In the genomic region with DNA sequence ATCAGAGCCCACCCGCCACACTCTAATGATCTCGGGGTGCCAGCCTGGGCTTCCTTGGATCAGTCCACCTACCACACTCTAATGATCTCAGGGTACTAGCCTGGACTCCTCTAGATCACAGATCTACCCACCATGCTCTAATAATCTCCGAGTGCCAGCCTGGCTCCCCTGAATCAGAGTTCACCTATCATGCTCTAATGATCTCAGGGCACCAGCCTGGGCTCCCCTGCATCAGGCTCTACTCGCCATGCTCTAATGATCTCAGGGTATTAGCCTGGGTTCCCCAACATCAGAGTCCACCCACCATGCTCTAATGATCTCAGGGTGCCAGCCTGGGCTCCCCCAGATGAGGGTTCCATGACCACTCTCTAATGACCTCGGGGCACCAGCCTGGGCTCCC, we compare ENCODE assay signal across 16 cellular contexts. TPM values are rescaled to one million over a fixed set of nuclear protein-coding genes. Genes with fewer than 3 reads are reported as not detected.
DNase-seq lines count a peak whose midpoint lies in the region; ATAC-seq and TF ChIP-seq lines count a peak whose summit lies in the region.
"Had no signal": no experiment of that assay in that cellular context is flagged by ENCODE, and none has a peak within 500 bp of the region (broad histone marks: within the 10 kb centered on the region; RNA-seq: fewer than 3 reads in every experiment).

No MANE protein-coding gene starts in this region.

- no peaks in the 10 kb centered on the region for H3K9me3 Mint-ChIP-seq in CD8-positive, alpha-beta memory T cell
- no peaks in the 10 kb centered on the region for H3K9me3 Mint-ChIP-seq in activated B cell treated with CpG ODN at 0.5 μM for 24 hours
- H3K9me3 Mint-ChIP-seq in stimulated activated memory B cell treated with anti-CD40 and anti-IgM and Interleukin-4, amounts not matched to agents 10 μg/mL and 1 μg/mL and 100 μg/mL, for 72 hours = peaks cover 6% of the 10 kb centered on the region

- no peak for DNase-seq in CD8-positive, alpha-beta memory T cell
- DNase-seq in activated B cell treated with CpG ODN at 0.5 μM for 24 hours = no peak
- peak; percentile 62 for DNase-seq in mesenteric fat pad (ENCODE audit: low spot score)
- no peak for DNase-seq in left lung
- DNase-seq in aorta = no peak
- DNase-seq: BE2C, COR-L47, DMS53, Karpas-422, NCI-H1417, NCI-H2029, NCI-H2171 treated with DMSO at 0.1 percent for 48 hours, NCI-H510A treated with DMSO at 0.1 percent for 48 hours had no signal

- peak overlapping the region in 6 of 8 donors; percentile 14 to 85 (median 78) for H3K27ac Mint-ChIP-seq in CD8-positive, alpha-beta memory T cell
- peak overlapping the region; percentile 6 for H3K27ac Mint-ChIP-seq in activated B cell treated with CpG ODN at 0.5 μM for 24 hours
- peak overlapping the region; percentile 40 for H3K27ac Mint-ChIP-seq in stimulated activated memory B cell treated with anti-CD40 and anti-IgM and Interleukin-4, amounts not matched to agents 10 μg/mL and 1 μg/mL and 100 μg/mL, for 72 hours

- 87% methylated on average over 5 of the region's 5 CpGs for WGBS in aorta, 2 donors

- intact Hi-C loops in activated B cell treated with CpG ODN at 0.5 μM for 24 hours (cut with micrococcal nuclease) (no loop called here), left lung (cut with DNase I) (no loop called here), aorta (cut with DNase I) (no loop called here)

- H3K4me1 Mint-ChIP-seq in CD8-positive, alpha-beta memory T cell = peaks cover 4 to 22% (median 9%) of the 10 kb centered on the region in 3 donors
- no peaks in the 10 kb centered on the region for H3K4me1 Mint-ChIP-seq in activated B cell treated with CpG ODN at 0.5 μM for 24 hours
- H3K4me1 Mint-ChIP-seq in stimulated activated memory B cell treated with anti-CD40 and anti-IgM and Interleukin-4, amounts not matched to agents 10 μg/mL and 1 μg/mL and 100 μg/mL, for 72 hours = peaks cover 20% of the 10 kb centered on the region

- no peaks in the 10 kb centered on the region for H3K27me3 Mint-ChIP-seq in CD8-positive, alpha-beta memory T cell
- H3K27me3 Mint-ChIP-seq in activated B cell treated with CpG ODN at 0.5 μM for 24 hours = no peaks in the 10 kb centered on the region
- no peaks in the 10 kb centered on the region for H3K27me3 Mint-ChIP-seq in stimulated activated memory B cell treated with anti-CD40 and anti-IgM and Interleukin-4, amounts not matched to agents 10 μg/mL and 1 μg/mL and 100 μg/mL, for 72 hours

- no peaks in the 10 kb centered on the region for H3K9me3 ChIP-seq in CD8-positive, alpha-beta memory T cell (ENCODE audit: low read length)
- no peaks in the 10 kb centered on the region for H3K9me3 ChIP-seq in left lung
- H3K9me3 ChIP-seq in aorta (ENCODE audit: control insufficient read depth, low read length) = no peaks in the 10 kb centered on the region
- H3K9me3 ChIP-seq: BE2C, HAP-1 had no signal

- H3K4me1 ChIP-seq in CD8-positive, alpha-beta memory T cell (ENCODE audit: insufficient read depth, low read length) = no peaks in the 10 kb centered on the region
- no peaks in the 10 kb centered on the region for H3K4me1 ChIP-seq in left lung
- H3K4me1 ChIP-seq in aorta (ENCODE audit: control insufficient read depth in 1 of 2, insufficient read depth in 2 of 2, low read length in 2 of 2) = no peaks in the 10 kb centered on the region
- H3K4me1 ChIP-seq: BE2C, HAP-1 had no signal

- H3K4me3 Mint-ChIP-seq in CD8-positive, alpha-beta memory T cell = no peak overlapping the region
- H3K4me3 Mint-ChIP-seq in activated B cell treated with CpG ODN at 0.5 μM for 24 hours = no peak overlapping the region
- no peak overlapping the region for H3K4me3 Mint-ChIP-seq in stimulated activated memory B cell treated with anti-CD40 and anti-IgM and Interleukin-4, amounts not matched to agents 10 μg/mL and 1 μg/mL and 100 μg/mL, for 72 hours

- CTCF ChIA-PET in CD8-positive, alpha-beta memory T cell (lab: Charles Lee) = no interaction called here
- CTCF ChIA-PET in activated B cell treated with CpG ODN at 0.5 μM for 24 hours (lab: Charles Lee) = no interaction called here

- H3K4me3 ChIP-seq in CD8-positive, alpha-beta memory T cell (ENCODE audit: low read length) = no peak overlapping the region
- H3K4me3 ChIP-seq in left lung (no peak overlapping the region), aorta (ENCODE audit: low read length in 2 of 2) (no peak overlapping the region)
- H3K4me3 ChIP-seq: HAP-1 had no signal

- TF ChIP-seq CTCF in activated B cell treated with CpG ODN at 0.5 μM for 24 hours (IDR thresholded peaks at IDR 0.05) = no peak
- TF ChIP-seq CTCF in left lung (IDR thresholded peaks at IDR 0.05) = no peak

- peaks cover 20 to 54% (median 23%) of the 10 kb centered on the region in 3 donors for H3K36me3 Mint-ChIP-seq in CD8-positive, alpha-beta memory T cell
- H3K36me3 Mint-ChIP-seq in activated B cell treated with CpG ODN at 0.5 μM for 24 hours (ENCODE audit: low read depth) = peaks cover 53% of the 10 kb centered on the region
- H3K36me3 Mint-ChIP-seq in stimulated activated memory B cell treated with anti-CD40 and anti-IgM and Interleukin-4, amounts not matched to agents 10 μg/mL and 1 μg/mL and 100 μg/mL, for 72 hours = peaks cover 67% of the 10 kb centered on the region

- no peak for ATAC-seq in activated B cell treated with CpG ODN at 0.5 μM for 24 hours (ENCODE audit: low read depth)
- ATAC-seq in stimulated activated memory B cell treated with anti-CD40 and anti-IgM and Interleukin-4, amounts not matched to agents 10 μg/mL and 1 μg/mL and 100 μg/mL, for 72 hours = no peak
- ATAC-seq in left lung = no peak
- ATAC-seq in aorta (ENCODE audit: low FRiP score) = no peak
- no peak for ATAC-seq in activated CD4-positive, CD25-positive, alpha-beta regulatory T cell treated with anti-CD3 and anti-CD28 coated beads, Interleukin-2, amount 50 U/mL, for 24 hours

- POLR2A ChIA-PET in CD8-positive, alpha-beta memory T cell (lab: Charles Lee) = no interaction called here
- POLR2A ChIA-PET in activated B cell treated with CpG ODN at 0.5 μM for 24 hours (lab: Charles Lee) = no interaction called here

- peaks cover 13% of the 10 kb centered on the region for H3K36me3 ChIP-seq in CD8-positive, alpha-beta memory T cell (ENCODE audit: insufficient read depth, low read length)
- H3K36me3 ChIP-seq in left lung (peaks cover 0 to 42% of the 10 kb centered on the region in 2 donors), aorta (ENCODE audit: control insufficient read depth in 1 of 2, insufficient read depth in 2 of 2, low read length in 1 of 2) (peaks cover 0 to 4% of the 10 kb centered on the region in 2 donors)
- H3K36me3 ChIP-seq: HAP-1 had no signal

- no peak overlapping the region for H3K27ac ChIP-seq in CD8-positive, alpha-beta memory T cell (ENCODE audit: low read depth, low read length)
- H3K27ac ChIP-seq in left lung = no peak overlapping the region
- H3K27ac ChIP-seq in aorta (ENCODE audit: low read depth in 1 of 2, low read length in 2 of 2) = no peak overlapping the region

- no peaks in the 10 kb centered on the region for H3K27me3 ChIP-seq in CD8-positive, alpha-beta memory T cell (ENCODE audit: insufficient read depth, low read length, poor library complexity, severe bottlenecking)
- no peaks in the 10 kb centered on the region for H3K27me3 ChIP-seq in left lung
- H3K27me3 ChIP-seq in aorta (ENCODE audit: control insufficient read depth in 1 of 2, insufficient read depth in 2 of 2, low read length in 1 of 2) = no peaks in the 10 kb centered on the region
- H3K27me3 ChIP-seq: BE2C had no signal

RNA-seq across cellular contexts. Expression of a gene that starts 48.1 kb away (rescaled TPM):
- 10 to 100 TPM; 41.6 to 43.9 TPM for total RNA-seq in CD8-positive, alpha-beta memory T cell
- polyA plus RNA-seq in CD8-positive, alpha-beta memory T cell = 39.2 TPM
- 36.3 and 38.0 TPM in 2 replicates for total RNA-seq in activated B cell treated with CpG ODN at 0.5 μM for 24 hours
- 16.3 TPM for total RNA-seq in mesenteric fat pad
- 10 to 100 TPM; 18.2 to 22.3 TPM for total RNA-seq in left lung
- total RNA-seq in aorta = 10 to 100 TPM in 1 of 2 donors, 1 to 10 TPM in 1; 9.7 to 13.7 TPM
- 10 to 100 TPM in 1 of 2 donors, 1 to 10 TPM in 1; 9.9 to 10.0 TPM for polyA plus RNA-seq in aorta

RNA-seq across cellular contexts. Expression of a gene that starts 50.0 kb away (rescaled TPM):
- total RNA-seq in CD8-positive, alpha-beta memory T cell = 10 to 100 TPM; 74.1 to 76.5 TPM
- 37.1 TPM for polyA plus RNA-seq in CD8-positive, alpha-beta memory T cell
- total RNA-seq in activated B cell treated with CpG ODN at 0.5 μM for 24 hours = 95.4 and 104 TPM in 2 replicates
- total RNA-seq in mesenteric fat pad = 78.9 TPM
- total RNA-seq in left lung = 10 to 100 TPM; 83.0 to 99.4 TPM
- 100 to 1,000 TPM in 1 of 2 donors, 10 to 100 TPM in 1; 83.8 to 125 TPM for total RNA-seq in aorta
- polyA plus RNA-seq in aorta = 100 to 1,000 TPM in 1 of 2 donors, 10 to 100 TPM in 1; 47.6 to 163 TPM

Comparison
In these comparisons a context has a peak if more than half of its experiments do, and no peak if none do; other contexts are left out.
1. H3K27ac Mint-ChIP-seq: peak in every context shown above with its lines; median percentile 78 in CD8-positive, alpha-beta memory T cell; 40 in stimulated activated memory B cell treated with anti-CD40 and anti-IgM and Interleukin-4, amounts not matched to agents 10 μg/mL and 1 μg/mL and 100 μg/mL, for 72 hours; 6 in activated B cell treated with CpG ODN at 0.5 μM for 24 hours.